ENCODE assay signal across 1 cellular context in the genomic region with DNA sequence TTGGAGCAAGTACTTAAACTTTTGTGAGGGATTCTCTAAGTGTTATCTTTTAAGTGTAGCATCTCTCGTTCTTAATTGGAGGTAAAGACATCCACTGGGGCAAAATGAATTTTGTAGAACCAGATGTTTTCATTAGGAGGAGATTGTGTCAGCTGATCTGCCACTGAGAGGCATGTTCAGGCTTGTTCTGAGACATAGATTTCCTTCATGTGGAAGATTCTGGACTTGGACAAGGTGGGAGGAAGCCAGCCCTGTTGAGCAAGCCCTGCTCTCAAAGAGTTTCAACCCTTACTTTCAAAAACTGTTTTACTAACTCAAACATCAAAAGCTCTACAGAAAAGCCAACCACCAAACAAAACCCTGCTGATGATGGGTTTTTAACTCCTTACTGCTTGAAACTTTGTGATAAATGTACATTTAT.
TF ChIP-seq lines count a peak whose summit lies in the region.

No MANE protein-coding gene starts in this region.

TF ChIP-seq in HepG2, 621 proteins besides CTCF, POLR2A, EP300 and RAD21 (continued from another document):
- TF ChIP-seq ZC3H4 (CRISPR knock-in tag; IDR thresholded peaks at IDR 0.05; ENCODE audit: borderline replicate concordance): no peak
- TF ChIP-seq CEBPG (CRISPR knock-in tag; IDR thresholded peaks at IDR 0.05): peak; percentile 40; the same call in 1 of the 2 replicates
- TF ChIP-seq, protein P1, sequence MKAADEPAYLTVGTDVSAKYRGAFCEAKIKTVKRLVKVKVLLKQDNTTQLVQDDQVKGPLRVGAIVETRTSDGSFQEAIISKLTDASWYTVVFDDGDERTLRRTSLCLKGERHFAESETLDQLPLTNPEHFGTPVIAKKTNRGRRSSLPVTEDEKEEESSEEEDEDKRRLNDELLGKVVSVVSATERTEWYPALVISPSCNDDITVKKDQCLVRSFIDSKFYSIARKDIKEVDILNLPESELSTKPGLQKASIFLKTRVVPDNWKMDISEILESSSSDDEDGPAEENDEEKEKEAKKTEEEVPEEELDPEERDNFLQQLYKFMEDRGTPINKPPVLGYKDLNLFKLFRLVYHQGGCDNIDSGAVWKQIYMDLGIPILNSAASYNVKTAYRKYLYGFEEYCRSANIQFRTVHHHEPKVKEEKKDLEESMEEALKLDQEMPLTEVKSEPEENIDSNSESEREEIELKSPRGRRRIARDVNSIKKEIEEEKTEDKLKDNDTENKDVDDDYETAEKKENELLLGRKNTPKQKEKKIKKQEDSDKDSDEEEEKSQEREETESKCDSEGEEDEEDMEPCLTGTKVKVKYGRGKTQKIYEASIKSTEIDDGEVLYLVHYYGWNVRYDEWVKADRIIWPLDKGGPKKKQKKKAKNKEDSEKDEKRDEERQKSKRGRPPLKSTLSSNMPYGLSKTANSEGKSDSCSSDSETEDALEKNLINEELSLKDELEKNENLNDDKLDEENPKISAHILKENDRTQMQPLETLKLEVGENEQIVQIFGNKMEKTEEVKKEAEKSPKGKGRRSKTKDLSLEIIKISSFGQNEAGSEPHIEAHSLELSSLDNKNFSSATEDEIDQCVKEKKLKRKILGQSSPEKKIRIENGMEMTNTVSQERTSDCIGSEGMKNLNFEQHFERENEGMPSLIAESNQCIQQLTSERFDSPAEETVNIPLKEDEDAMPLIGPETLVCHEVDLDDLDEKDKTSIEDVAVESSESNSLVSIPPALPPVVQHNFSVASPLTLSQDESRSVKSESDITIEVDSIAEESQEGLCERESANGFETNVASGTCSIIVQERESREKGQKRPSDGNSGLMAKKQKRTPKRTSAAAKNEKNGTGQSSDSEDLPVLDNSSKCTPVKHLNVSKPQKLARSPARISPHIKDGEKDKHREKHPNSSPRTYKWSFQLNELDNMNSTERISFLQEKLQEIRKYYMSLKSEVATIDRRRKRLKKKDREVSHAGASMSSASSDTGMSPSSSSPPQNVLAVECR (CRISPR knock-in tag; IDR thresholded peaks at IDR 0.05; ENCODE audit: borderline replicate concordance): peak; percentile 3; the same call in 1 of the 2 replicates
- TF ChIP-seq ZNF792 (CRISPR knock-in tag; IDR thresholded peaks at IDR 0.05): no peak
- TF ChIP-seq, protein P2, sequence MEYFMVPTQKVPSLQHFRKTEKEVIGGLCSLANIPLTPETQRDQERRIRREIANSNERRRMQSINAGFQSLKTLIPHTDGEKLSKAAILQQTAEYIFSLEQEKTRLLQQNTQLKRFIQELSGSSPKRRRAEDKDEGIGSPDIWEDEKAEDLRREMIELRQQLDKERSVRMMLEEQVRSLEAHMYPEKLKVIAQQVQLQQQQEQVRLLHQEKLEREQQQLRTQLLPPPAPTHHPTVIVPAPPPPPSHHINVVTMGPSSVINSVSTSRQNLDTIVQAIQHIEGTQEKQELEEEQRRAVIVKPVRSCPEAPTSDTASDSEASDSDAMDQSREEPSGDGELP (IDR thresholded peaks at IDR 0.05; ENCODE audit: borderline replicate concordance, low read depth): peak; percentile 71; the same call in 1 of the 2 replicates
- TF ChIP-seq, protein P3, sequence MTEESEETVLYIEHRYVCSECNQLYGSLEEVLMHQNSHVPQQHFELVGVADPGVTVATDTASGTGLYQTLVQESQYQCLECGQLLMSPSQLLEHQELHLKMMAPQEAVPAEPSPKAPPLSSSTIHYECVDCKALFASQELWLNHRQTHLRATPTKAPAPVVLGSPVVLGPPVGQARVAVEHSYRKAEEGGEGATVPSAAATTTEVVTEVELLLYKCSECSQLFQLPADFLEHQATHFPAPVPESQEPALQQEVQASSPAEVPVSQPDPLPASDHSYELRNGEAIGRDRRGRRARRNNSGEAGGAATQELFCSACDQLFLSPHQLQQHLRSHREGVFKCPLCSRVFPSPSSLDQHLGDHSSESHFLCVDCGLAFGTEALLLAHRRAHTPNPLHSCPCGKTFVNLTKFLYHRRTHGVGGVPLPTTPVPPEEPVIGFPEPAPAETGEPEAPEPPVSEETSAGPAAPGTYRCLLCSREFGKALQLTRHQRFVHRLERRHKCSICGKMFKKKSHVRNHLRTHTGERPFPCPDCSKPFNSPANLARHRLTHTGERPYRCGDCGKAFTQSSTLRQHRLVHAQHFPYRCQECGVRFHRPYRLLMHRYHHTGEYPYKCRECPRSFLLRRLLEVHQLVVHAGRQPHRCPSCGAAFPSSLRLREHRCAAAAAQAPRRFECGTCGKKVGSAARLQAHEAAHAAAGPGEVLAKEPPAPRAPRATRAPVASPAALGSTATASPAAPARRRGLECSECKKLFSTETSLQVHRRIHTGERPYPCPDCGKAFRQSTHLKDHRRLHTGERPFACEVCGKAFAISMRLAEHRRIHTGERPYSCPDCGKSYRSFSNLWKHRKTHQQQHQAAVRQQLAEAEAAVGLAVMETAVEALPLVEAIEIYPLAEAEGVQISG (CRISPR knock-in tag; IDR thresholded peaks at IDR 0.05): 0 out of 2 replicates have a peak, but pooled peaks have one; percentile 8
- TF ChIP-seq MED8 (CRISPR knock-in tag; IDR thresholded peaks at IDR 0.05; ENCODE audit: insufficient replicate concordance): no peak
- TF ChIP-seq ZFY (CRISPR knock-in tag; IDR thresholded peaks at IDR 0.05): no peak
- no peak for TF ChIP-seq ZNF484 (CRISPR knock-in tag; IDR thresholded peaks at IDR 0.05; ENCODE audit: borderline replicate concordance, low read depth)
- TF ChIP-seq ZUFSP (CRISPR knock-in tag; IDR thresholded peaks at IDR 0.05; ENCODE audit: borderline replicate concordance): no peak
